In genomic region chr6:2749972-2750600, GRCh38 we compare ENCODE assay signal across 1 cellular context.
TF ChIP-seq lines count a peak whose summit lies in the region.

No MANE protein-coding gene starts in this region.

TF ChIP-seq in Ishikawa, 13 proteins besides CTCF, POLR2A, EP300 and RAD21 (continued from another document):
- TF ChIP-seq, protein P1, sequence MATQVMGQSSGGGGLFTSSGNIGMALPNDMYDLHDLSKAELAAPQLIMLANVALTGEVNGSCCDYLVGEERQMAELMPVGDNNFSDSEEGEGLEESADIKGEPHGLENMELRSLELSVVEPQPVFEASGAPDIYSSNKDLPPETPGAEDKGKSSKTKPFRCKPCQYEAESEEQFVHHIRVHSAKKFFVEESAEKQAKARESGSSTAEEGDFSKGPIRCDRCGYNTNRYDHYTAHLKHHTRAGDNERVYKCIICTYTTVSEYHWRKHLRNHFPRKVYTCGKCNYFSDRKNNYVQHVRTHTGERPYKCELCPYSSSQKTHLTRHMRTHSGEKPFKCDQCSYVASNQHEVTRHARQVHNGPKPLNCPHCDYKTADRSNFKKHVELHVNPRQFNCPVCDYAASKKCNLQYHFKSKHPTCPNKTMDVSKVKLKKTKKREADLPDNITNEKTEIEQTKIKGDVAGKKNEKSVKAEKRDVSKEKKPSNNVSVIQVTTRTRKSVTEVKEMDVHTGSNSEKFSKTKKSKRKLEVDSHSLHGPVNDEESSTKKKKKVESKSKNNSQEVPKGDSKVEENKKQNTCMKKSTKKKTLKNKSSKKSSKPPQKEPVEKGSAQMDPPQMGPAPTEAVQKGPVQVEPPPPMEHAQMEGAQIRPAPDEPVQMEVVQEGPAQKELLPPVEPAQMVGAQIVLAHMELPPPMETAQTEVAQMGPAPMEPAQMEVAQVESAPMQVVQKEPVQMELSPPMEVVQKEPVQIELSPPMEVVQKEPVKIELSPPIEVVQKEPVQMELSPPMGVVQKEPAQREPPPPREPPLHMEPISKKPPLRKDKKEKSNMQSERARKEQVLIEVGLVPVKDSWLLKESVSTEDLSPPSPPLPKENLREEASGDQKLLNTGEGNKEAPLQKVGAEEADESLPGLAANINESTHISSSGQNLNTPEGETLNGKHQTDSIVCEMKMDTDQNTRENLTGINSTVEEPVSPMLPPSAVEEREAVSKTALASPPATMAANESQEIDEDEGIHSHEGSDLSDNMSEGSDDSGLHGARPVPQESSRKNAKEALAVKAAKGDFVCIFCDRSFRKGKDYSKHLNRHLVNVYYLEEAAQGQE (IDR thresholded peaks at IDR 0.05; ENCODE audit: low read depth): no peak
- TF ChIP-seq TEAD4 (IDR thresholded peaks at IDR 0.05): no peak
- no peak for TF ChIP-seq USF1 (IDR thresholded peaks at IDR 0.05)
